ENCODE assay signal across 36 cellular contexts in genomic region chr4:148980782-148981181, GRCh38.
DNase-seq lines count a peak whose midpoint lies in the region; ATAC-seq and TF ChIP-seq lines count a peak whose summit lies in the region.
"Had no signal": no experiment of that assay in that cellular context is flagged by ENCODE, and none has a peak within 500 bp of the region (broad histone marks: within the 10 kb centered on the region; RNA-seq: fewer than 3 reads in every experiment).

No MANE protein-coding gene starts in this region.

- in situ Hi-C loops in mammary epithelial cell (cut with MboI; ENCODE audit: low sequenced_read_pairs in 2 of 2): no loop called here

- H3K9me3 Mint-ChIP-seq in chondrocyte (ENCODE audit: low read depth): peaks cover 8% of the 10 kb centered on the region
- H3K9me3 Mint-ChIP-seq: activated T-cell treated with anti-CD3 and anti-CD28 coated beads, Interleukin-2, amount 50 U/mL, for 4 hours; central memory CD8-positive, alpha-beta T cell; stimulated activated effector memory CD8-positive, alpha-beta T cell treated with anti-CD3 and anti-CD28 coated beads, Interleukin-12 subunit alpha, Interleukin-12 subunit beta, amount 100 ng/mL, for 72 hours had no signal

- intact Hi-C loops in breast epithelium (cut with DNase I; ENCODE audit: low total_unique reads): no loop called here
- intact Hi-C loops in mammary epithelial cell (cut with micrococcal nuclease): no loop called here
- intact Hi-C loops in lower lobe of right lung (cut with DNase I): no loop called here

- no TSS peak for BruUV-seq in mammary epithelial cell (replicated peaks; lab: Mats Ljungman, UMichigan)

- H3K4me1 Mint-ChIP-seq in chondrocyte (ENCODE audit: low read depth): no peaks in the 10 kb centered on the region
- H3K4me1 Mint-ChIP-seq: activated CD8-positive, alpha-beta memory T cell treated with anti-CD3 and anti-CD28 coated beads, Interleukin-2, amount 10 ng/mL, durations not matched to agents 7 days and 5 days; activated naive CD8-positive, alpha-beta T cell treated with anti-CD3 and anti-CD28 coated beads, Interleukin-2, amount 10 ng/mL, durations not matched to agents 7 days and 5 days; central memory CD8-positive, alpha-beta T cell; immature natural killer cell; stimulated activated effector memory CD8-positive, alpha-beta T cell treated with anti-CD3 and anti-CD28 coated beads, Interleukin-12 subunit alpha, Interleukin-12 subunit beta, amount 100 ng/mL, for 72 hours; T-helper 17 cell had no signal

- no peak overlapping the region for H2AFZ ChIP-seq in mammary epithelial cell (ENCODE audit: low read depth, low read length)

- H3K27me3 ChIP-seq in breast epithelium (no peaks in the 10 kb centered on the region), mammary epithelial cell (ENCODE audit: insufficient read depth, low read length) (no peaks in the 10 kb centered on the region), lower lobe of right lung (ENCODE audit: low read depth) (no peaks in the 10 kb centered on the region)
- H3K27me3 ChIP-seq: ascending aorta, dorsolateral prefrontal cortex, esophagus squamous epithelium, neutrophil, suprapubic skin, upper lobe of right lung had no signal

- no peaks in the 10 kb centered on the region for H3K36me3 Mint-ChIP-seq in chondrocyte (ENCODE audit: low read depth)
- H3K36me3 Mint-ChIP-seq: activated CD8-positive, alpha-beta memory T cell treated with anti-CD3 and anti-CD28 coated beads, Interleukin-2, amount 10 ng/mL, durations not matched to agents 7 days and 5 days; activated naive CD8-positive, alpha-beta T cell treated with anti-CD3 and anti-CD28 coated beads, Interleukin-2, amount 10 ng/mL, durations not matched to agents 7 days and 5 days; stimulated activated effector memory CD8-positive, alpha-beta T cell treated with anti-CD3 and anti-CD28 coated beads, Interleukin-12 subunit alpha, Interleukin-12 subunit beta, amount 100 ng/mL, for 72 hours had no signal

- no peaks in the 10 kb centered on the region for H3K36me3 ChIP-seq in breast epithelium
- no peaks in the 10 kb centered on the region for H3K36me3 ChIP-seq in mammary epithelial cell (ENCODE audit: insufficient read depth, low read length)
- no peaks in the 10 kb centered on the region for H3K36me3 ChIP-seq in lower lobe of right lung
- H3K36me3 ChIP-seq: ascending aorta, esophagus squamous epithelium, HAP-1, neutrophil, suprapubic skin, upper lobe of right lung had no signal

- H3K4me2 ChIP-seq in mammary epithelial cell (ENCODE audit: insufficient read depth, low read depth, low read length): no peak overlapping the region

- CTCF ChIA-PET in mammary epithelial cell (lab: Charles Lee; ENCODE audit: low non-redundant PET): no interaction called here

- H3K27me3 Mint-ChIP-seq in chondrocyte (ENCODE audit: low read depth): no peaks in the 10 kb centered on the region
- H3K27me3 Mint-ChIP-seq: activated CD8-positive, alpha-beta memory T cell treated with anti-CD3 and anti-CD28 coated beads, Interleukin-2, amount 10 ng/mL, durations not matched to agents 7 days and 5 days; activated naive CD8-positive, alpha-beta T cell treated with anti-CD3 and anti-CD28 coated beads, Interleukin-2, amount 10 ng/mL, durations not matched to agents 7 days and 5 days; central memory CD8-positive, alpha-beta T cell; naive B cell; T-helper 17 cell had no signal

- ATAC-seq in lower lobe of right lung: no peak
- ATAC-seq: activated CD8-positive, alpha-beta memory T cell treated with anti-CD3 and anti-CD28 coated beads, Interleukin-2, amount 10 ng/mL, durations not matched to agents 7 days and 5 days; activated T-cell treated with anti-CD3 and anti-CD28 coated beads, Interleukin-2, amount 50 U/mL, for 4 hours; stimulated activated effector memory CD8-positive, alpha-beta T cell treated with anti-CD3 and anti-CD28 coated beads, Interleukin-12 subunit alpha, Interleukin-12 subunit beta, amount 100 ng/mL, for 72 hours; T-helper 17 cell; upper lobe of right lung had no signal

- no peaks in the 10 kb centered on the region for H3K79me2 ChIP-seq in mammary epithelial cell (ENCODE audit: insufficient read depth, low read length)

- H3K9ac ChIP-seq in mammary epithelial cell (ENCODE audit: insufficient read depth, low read length): no peak overlapping the region

- DNase-seq in breast epithelium (ENCODE audit: low spot score in 2 of 2): peak in 1 of 2 donors; percentile 32
- no peak for DNase-seq in mammary epithelial cell
- DNase-seq in cerebellum (ENCODE audit: low spot score): peak; percentile 45
- DNase-seq in midbrain (lab: John Stamatoyannopoulos, UW): peak; percentile 62
- peak; percentile 47 for DNase-seq in superior temporal gyrus (ENCODE audit: extremely low spot score)
- DNase-seq in NCI-H526 treated with DMSO at 0.1 percent for 48 hours (lab: John Stamatoyannopoulos, UW): no peak
- DNase-seq in lower lobe of right lung: no peak
- no peak for DNase-seq in chondrocyte (ENCODE audit: low spot score)
- DNase-seq: activated CD4-positive, alpha-beta T cell treated with anti-CD3 and anti-CD28 coated beads, Interleukin-2, amount 50 U/mL, for 4 hours; activated CD8-positive, alpha-beta memory T cell treated with anti-CD3 and anti-CD28 coated beads, Interleukin-2, amount 10 ng/mL, durations not matched to agents 7 days and 5 days; activated gamma-delta T cell treated with Interleukin-2 at 50 U/mL for 16 hours; activated naive CD8-positive, alpha-beta T cell treated with anti-CD3 and anti-CD28 coated beads, Interleukin-2, amount 10 ng/mL, durations not matched to agents 7 days and 5 days; activated T-cell treated with anti-CD3 and anti-CD28 coated beads, Interleukin-2, amount 50 U/mL, for 4 hours; COR-L47; dorsolateral prefrontal cortex; esophagus squamous epithelium; foreskin melanocyte; GDM1; immature natural killer cell; Karpas-422; naive B cell; NCI-H1436; NCI-H2107; NCI-H446 treated with DMSO at 0.1 percent for 48 hours; OCI-M1; stimulated activated CD4-positive, alpha-beta T cell treated with anti-CD3 and anti-CD28 coated beads, Interleukin-15, amount 100 ng/mL, for 24 hours; T-helper 17 cell; upper lobe of right lung had no signal

- H3K9me3 ChIP-seq in breast epithelium (no peaks in the 10 kb centered on the region), mammary epithelial cell (replicated peaks; ENCODE audit: insufficient read depth, low read length) (no peaks in the 10 kb centered on the region), lower lobe of right lung (peaks cover 5% of the 10 kb centered on the region)
- H3K9me3 ChIP-seq: ascending aorta, esophagus squamous epithelium, neutrophil, suprapubic skin, upper lobe of right lung had no signal

- no peaks in the 10 kb centered on the region for H3K4me1 ChIP-seq in breast epithelium
- H3K4me1 ChIP-seq in mammary epithelial cell (ENCODE audit: insufficient read depth, low read length): no peaks in the 10 kb centered on the region
- no peaks in the 10 kb centered on the region for H3K4me1 ChIP-seq in lower lobe of right lung
- H3K4me1 ChIP-seq: ascending aorta, upper lobe of right lung had no signal

- H3K4me3 ChIP-seq in breast epithelium: no peak overlapping the region
- no peak overlapping the region for H3K4me3 ChIP-seq in mammary epithelial cell (replicated peaks in 1 of 3; ENCODE audit: insufficient read depth in 1 of 3, low read depth in 2 of 3, low read length in 3 of 3)
- no peak overlapping the region for H3K4me3 ChIP-seq in lower lobe of right lung
- H3K4me3 ChIP-seq: ascending aorta, dorsolateral prefrontal cortex, esophagus squamous epithelium, HAP-1, suprapubic skin, upper lobe of right lung had no signal

- no peak for TF ChIP-seq CTCF in breast epithelium (IDR thresholded peaks at IDR 0.05)
- no peak for TF ChIP-seq CTCF in mammary epithelial cell (conservative IDR thresholded peaks at IDR 0.05 in 1 of 2, IDR thresholded peaks at IDR 0.05 in 1 of 2; ENCODE audit: extremely low read depth in 1 of 2, insufficient read depth in 1 of 2, low read depth in 1 of 2, low read length in 2 of 2)
- TF ChIP-seq CTCF in lower lobe of right lung (IDR thresholded peaks at IDR 0.05): no peak
- TF ChIP-seq CTCF in chondrocyte (IDR thresholded peaks at IDR 0.05): no peak

- no peak overlapping the region for H3K27ac Mint-ChIP-seq in chondrocyte (ENCODE audit: unreplicated experiment)
- H3K27ac Mint-ChIP-seq: activated CD8-positive, alpha-beta memory T cell treated with anti-CD3 and anti-CD28 coated beads, Interleukin-2, amount 10 ng/mL, durations not matched to agents 7 days and 5 days; activated naive CD8-positive, alpha-beta T cell treated with anti-CD3 and anti-CD28 coated beads, Interleukin-2, amount 10 ng/mL, durations not matched to agents 7 days and 5 days; immature natural killer cell; stimulated activated effector memory CD8-positive, alpha-beta T cell treated with anti-CD3 and anti-CD28 coated beads, Interleukin-12 subunit alpha, Interleukin-12 subunit beta, amount 100 ng/mL, for 72 hours; T-helper 17 cell had no signal

- dilution Hi-C loops in mammary epithelial cell (cut with HindIII; ENCODE audit: low sequenced_read_pairs): no loop called here

- H4K20me1 ChIP-seq in mammary epithelial cell (ENCODE audit: insufficient read depth, low read length): no peaks in the 10 kb centered on the region

- H3K27ac ChIP-seq in breast epithelium: peak overlapping the region; percentile 55 to 70
- no peak overlapping the region for H3K27ac ChIP-seq in mammary epithelial cell (ENCODE audit: insufficient read depth, low read depth, low read length)
- H3K27ac ChIP-seq in lower lobe of right lung: no peak overlapping the region
- H3K27ac ChIP-seq: 22Rv1, ascending aorta, C4-2B, neutrophil, suprapubic skin, upper lobe of right lung had no signal

- no peak overlapping the region for H3K4me3 Mint-ChIP-seq in chondrocyte (ENCODE audit: unreplicated experiment)
- H3K4me3 Mint-ChIP-seq: activated CD8-positive, alpha-beta memory T cell treated with anti-CD3 and anti-CD28 coated beads, Interleukin-2, amount 10 ng/mL, durations not matched to agents 7 days and 5 days; activated naive CD8-positive, alpha-beta T cell treated with anti-CD3 and anti-CD28 coated beads, Interleukin-2, amount 10 ng/mL, durations not matched to agents 7 days and 5 days; activated T-cell treated with anti-CD3 and anti-CD28 coated beads, Interleukin-2, amount 50 U/mL, for 4 hours; central memory CD8-positive, alpha-beta T cell; immature natural killer cell; stimulated activated effector memory CD8-positive, alpha-beta T cell treated with anti-CD3 and anti-CD28 coated beads, Interleukin-12 subunit alpha, Interleukin-12 subunit beta, amount 100 ng/mL, for 72 hours; T-helper 17 cell had no signal

- TF ChIP-seq POLR2A in breast epithelium (IDR thresholded peaks at IDR 0.05): no peak

Comparison
In these comparisons a context has a peak if more than half of its experiments do, and no peak if none do; other contexts are left out.
1. H3K27ac ChIP-seq: peak in breast epithelium (2 of 2); none in mammary epithelial cell (single experiment) and lower lobe of right lung (single experiment).
2. DNase-seq: peak in cerebellum (single experiment), midbrain (single experiment) and superior temporal gyrus (single experiment); none in mammary epithelial cell (single experiment), NCI-H526 treated with DMSO at 0.1 percent for 48 hours (single experiment), lower lobe of right lung (single experiment) and chondrocyte (single experiment).